21 cellular contexts compared by ENCODE assay signal in genomic region chr15:42355291-42355690, GRCh38.
"Had no signal": no experiment of that assay in that cellular context is flagged by ENCODE, and none has a peak within 500 bp of the region (broad histone marks: within the 10 kb centered on the region; RNA-seq: fewer than 3 reads in every experiment).

No MANE protein-coding gene starts in this region.

- H3K9me3 ChIP-seq: SK-N-SH had no signal

- H3K4me2 ChIP-seq: KMS-11, SK-N-SH had no signal

- DNase-seq: Kasumi-1, MV-4-11, NCI-H1048, NCI-H1105, NCI-H1417 treated with DMSO at 0.1 percent for 48 hours, NCI-H146, NCI-H1694 treated with DMSO at 0.1 percent for 48 hours, NCI-H1930, NCI-H2081, NCI-H2107, NCI-H524, Right ventricle myocardium superior, RPMI8226, SIG-M5, SK-N-SH, SW 1271, T-cell had no signal

- ATAC-seq: K562, T-cell had no signal

- H3K4me3 Mint-ChIP-seq: IgD-negative memory B cell, T-cell had no signal

- H3K4me1 Mint-ChIP-seq: IgD-negative memory B cell, T-cell had no signal

- H3K9ac ChIP-seq: KMS-11, SK-N-SH had no signal

- H3K27me3 Mint-ChIP-seq: IgD-negative memory B cell, T-cell had no signal

- H3K9me3 Mint-ChIP-seq: IgD-negative memory B cell, T-cell had no signal

- H3K27ac ChIP-seq: HL-60, KMS-11 had no signal

- H3K4me3 ChIP-seq: K562 had no signal

- H3K27ac Mint-ChIP-seq: IgD-negative memory B cell, T-cell had no signal
